ENCODE assay signal across 2 cellular contexts in genomic region chr15:71810256-71811035, GRCh38.
TF ChIP-seq lines count a peak whose summit lies in the region.

TSS of gene NR2E3 (plus strand) at chr15:71810554. CDS start at chr15:71810744, 190 bp downstream.

TF ChIP-seq in SK-N-SH, 30 proteins besides CTCF, POLR2A, EP300 and RAD21 (continued from another document):
- TF ChIP-seq ZBTB33 (IDR thresholded peaks at IDR 0.05; ENCODE audit: borderline replicate concordance, low read depth) (no peak), TCF12 (IDR thresholded peaks at IDR 0.05) (no peak), MXI1 (IDR thresholded peaks at IDR 0.05; ENCODE audit: low read depth, low read length) (no peak), RFX5 (IDR thresholded peaks at IDR 0.05; ENCODE audit: low read length) (no peak), MEF2A (IDR thresholded peaks at IDR 0.05; ENCODE audit: borderline replicate concordance, low read depth) (no peak), USF2 (IDR thresholded peaks at IDR 0.05; ENCODE audit: borderline replicate concordance, low read depth, low read length) (no peak), CHD2 (IDR thresholded peaks at IDR 0.05; ENCODE audit: low read length, partially characterized antibody) (no peak)
TF ChIP-seq in SK-N-SH: peak in this region for 0.

TF ChIP-seq in SK-N-SH treated with all-trans-retinoic acid at 6 μM for 48 hours, 23 proteins besides CTCF, POLR2A, EP300 and RAD21 (continued from another document):
- TF ChIP-seq, protein P1, sequence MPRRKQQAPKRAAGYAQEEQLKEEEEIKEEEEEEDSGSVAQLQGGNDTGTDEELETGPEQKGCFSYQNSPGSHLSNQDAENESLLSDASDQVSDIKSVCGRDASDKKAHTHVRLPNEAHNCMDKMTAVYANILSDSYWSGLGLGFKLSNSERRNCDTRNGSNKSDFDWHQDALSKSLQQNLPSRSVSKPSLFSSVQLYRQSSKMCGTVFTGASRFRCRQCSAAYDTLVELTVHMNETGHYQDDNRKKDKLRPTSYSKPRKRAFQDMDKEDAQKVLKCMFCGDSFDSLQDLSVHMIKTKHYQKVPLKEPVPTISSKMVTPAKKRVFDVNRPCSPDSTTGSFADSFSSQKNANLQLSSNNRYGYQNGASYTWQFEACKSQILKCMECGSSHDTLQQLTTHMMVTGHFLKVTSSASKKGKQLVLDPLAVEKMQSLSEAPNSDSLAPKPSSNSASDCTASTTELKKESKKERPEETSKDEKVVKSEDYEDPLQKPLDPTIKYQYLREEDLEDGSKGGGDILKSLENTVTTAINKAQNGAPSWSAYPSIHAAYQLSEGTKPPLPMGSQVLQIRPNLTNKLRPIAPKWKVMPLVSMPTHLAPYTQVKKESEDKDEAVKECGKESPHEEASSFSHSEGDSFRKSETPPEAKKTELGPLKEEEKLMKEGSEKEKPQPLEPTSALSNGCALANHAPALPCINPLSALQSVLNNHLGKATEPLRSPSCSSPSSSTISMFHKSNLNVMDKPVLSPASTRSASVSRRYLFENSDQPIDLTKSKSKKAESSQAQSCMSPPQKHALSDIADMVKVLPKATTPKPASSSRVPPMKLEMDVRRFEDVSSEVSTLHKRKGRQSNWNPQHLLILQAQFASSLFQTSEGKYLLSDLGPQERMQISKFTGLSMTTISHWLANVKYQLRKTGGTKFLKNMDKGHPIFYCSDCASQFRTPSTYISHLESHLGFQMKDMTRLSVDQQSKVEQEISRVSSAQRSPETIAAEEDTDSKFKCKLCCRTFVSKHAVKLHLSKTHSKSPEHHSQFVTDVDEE (CRISPR knock-in tag; IDR thresholded peaks at IDR 0.05) = no peak
- TF ChIP-seq BACH2 (CRISPR knock-in tag; IDR thresholded peaks at IDR 0.05; ENCODE audit: borderline replicate concordance) (no peak), OSR1 (CRISPR knock-in tag; IDR thresholded peaks at IDR 0.05) (no peak), ISL1 (CRISPR knock-in tag; IDR thresholded peaks at IDR 0.05) (no peak), TOX (CRISPR knock-in tag; IDR thresholded peaks at IDR 0.05; ENCODE audit: borderline replicate concordance) (no peak), GLIS3 (CRISPR knock-in tag; IDR thresholded peaks at IDR 0.05) (no peak)
- TF ChIP-seq, protein P2, sequence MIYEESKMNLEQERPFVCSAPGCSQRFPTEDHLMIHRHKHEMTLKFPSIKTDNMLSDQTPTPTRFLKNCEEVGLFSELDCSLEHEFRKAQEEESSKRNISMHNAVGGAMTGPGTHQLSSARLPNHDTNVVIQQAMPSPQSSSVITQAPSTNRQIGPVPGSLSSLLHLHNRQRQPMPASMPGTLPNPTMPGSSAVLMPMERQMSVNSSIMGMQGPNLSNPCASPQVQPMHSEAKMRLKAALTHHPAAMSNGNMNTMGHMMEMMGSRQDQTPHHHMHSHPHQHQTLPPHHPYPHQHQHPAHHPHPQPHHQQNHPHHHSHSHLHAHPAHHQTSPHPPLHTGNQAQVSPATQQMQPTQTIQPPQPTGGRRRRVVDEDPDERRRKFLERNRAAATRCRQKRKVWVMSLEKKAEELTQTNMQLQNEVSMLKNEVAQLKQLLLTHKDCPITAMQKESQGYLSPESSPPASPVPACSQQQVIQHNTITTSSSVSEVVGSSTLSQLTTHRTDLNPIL (CRISPR knock-in tag; IDR thresholded peaks at IDR 0.05; ENCODE audit: low read depth) = no peak
- TF ChIP-seq, protein P3, sequence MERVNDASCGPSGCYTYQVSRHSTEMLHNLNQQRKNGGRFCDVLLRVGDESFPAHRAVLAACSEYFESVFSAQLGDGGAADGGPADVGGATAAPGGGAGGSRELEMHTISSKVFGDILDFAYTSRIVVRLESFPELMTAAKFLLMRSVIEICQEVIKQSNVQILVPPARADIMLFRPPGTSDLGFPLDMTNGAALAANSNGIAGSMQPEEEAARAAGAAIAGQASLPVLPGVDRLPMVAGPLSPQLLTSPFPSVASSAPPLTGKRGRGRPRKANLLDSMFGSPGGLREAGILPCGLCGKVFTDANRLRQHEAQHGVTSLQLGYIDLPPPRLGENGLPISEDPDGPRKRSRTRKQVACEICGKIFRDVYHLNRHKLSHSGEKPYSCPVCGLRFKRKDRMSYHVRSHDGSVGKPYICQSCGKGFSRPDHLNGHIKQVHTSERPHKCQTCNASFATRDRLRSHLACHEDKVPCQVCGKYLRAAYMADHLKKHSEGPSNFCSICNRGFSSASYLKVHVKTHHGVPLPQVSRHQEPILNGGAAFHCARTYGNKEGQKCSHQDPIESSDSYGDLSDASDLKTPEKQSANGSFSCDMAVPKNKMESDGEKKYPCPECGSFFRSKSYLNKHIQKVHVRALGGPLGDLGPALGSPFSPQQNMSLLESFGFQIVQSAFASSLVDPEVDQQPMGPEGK (CRISPR knock-in tag; IDR thresholded peaks at IDR 0.05; ENCODE audit: borderline replicate concordance) = no peak
